Comparison of ENCODE assay signal across 11 cellular contexts in the genomic region with DNA sequence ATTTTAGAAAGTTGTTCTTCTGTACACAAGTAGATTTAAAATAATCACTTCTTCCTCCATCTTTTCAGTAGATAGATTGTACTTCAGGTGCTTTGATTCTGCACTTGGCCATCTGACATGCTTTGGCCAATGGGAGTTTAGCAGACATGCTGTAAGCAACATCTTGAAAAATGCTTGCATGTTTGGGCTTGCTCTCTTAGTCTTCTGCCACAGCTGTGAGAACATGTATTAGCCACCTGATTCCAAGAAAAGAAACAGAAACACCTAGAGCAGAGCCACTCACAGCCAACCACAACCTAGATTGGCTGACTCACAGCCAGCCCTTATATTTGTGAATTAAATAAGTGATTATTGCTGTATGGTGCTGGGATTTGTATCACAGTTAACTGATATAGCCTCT.
DNase-seq lines count a peak whose midpoint lies in the region; ATAC-seq, FAIRE-seq and TF ChIP-seq lines count a peak whose summit lies in the region.
"Had no signal": no experiment of that assay in that cellular context is flagged by ENCODE, and none has a peak within 500 bp of the region (broad histone marks: within the 10 kb centered on the region; RNA-seq: fewer than 3 reads in every experiment).

No MANE protein-coding gene starts in this region.

- no peaks in the 10 kb centered on the region for H3K4me1 ChIP-seq in endodermal cell (ENCODE audit: control insufficient read depth, insufficient read depth, low read length)

- no peak overlapping the region for H3K27ac ChIP-seq in endodermal cell (ENCODE audit: low read depth, low read length)

- no peak overlapping the region for H3K9ac ChIP-seq in endodermal cell (ENCODE audit: extremely low read depth, low read length, poor library complexity, severe bottlenecking)

- no peaks in the 10 kb centered on the region for H3K9me3 ChIP-seq in endodermal cell (ENCODE audit: control insufficient read depth, low read length)

- H3K4me3 ChIP-seq in endodermal cell (ENCODE audit: low read length) = no peak overlapping the region

- H3K36me3 Mint-ChIP-seq in activated naive CD8-positive, alpha-beta T cell treated with anti-CD3 and anti-CD28 coated beads for 36 hours = no peaks in the 10 kb centered on the region
- H3K36me3 Mint-ChIP-seq in endodermal cell (ENCODE audit: low read depth) = no peaks in the 10 kb centered on the region
- H3K36me3 Mint-ChIP-seq in stimulated activated naive B cell treated with anti-CD40 and anti-IgM and Interleukin-4, amounts not matched to agents 10 μg/mL and 1 μg/mL and 100 μg/mL, for 72 hours = no peaks in the 10 kb centered on the region
- H3K36me3 Mint-ChIP-seq: stimulated activated memory B cell treated with anti-CD40 and anti-IgM and Interleukin-4, amounts not matched to agents 10 μg/mL and 1 μg/mL and 100 μg/mL, for 72 hours had no signal

- FAIRE-seq in urothelium cell line (lab: Jason Lieb, UNC) = no peak

- peak; percentile 89 for ATAC-seq in GM18873 (IDR thresholded peaks at IDR 0.05; ENCODE audit: low FRiP score, unreplicated experiment)
- ATAC-seq in GM21515 (IDR thresholded peaks at IDR 0.05; ENCODE audit: unreplicated experiment) = peak; percentile 96
- peak; percentile 83 for ATAC-seq in HG03139 (IDR thresholded peaks at IDR 0.05; ENCODE audit: unreplicated experiment)
- no peak for ATAC-seq in stimulated activated naive B cell treated with anti-CD40 and anti-IgM and Interleukin-4, amounts not matched to agents 10 μg/mL and 1 μg/mL and 100 μg/mL, for 72 hours (replicated peaks)
- ATAC-seq: stimulated activated memory B cell treated with anti-CD40 and anti-IgM and Interleukin-4, amounts not matched to agents 10 μg/mL and 1 μg/mL and 100 μg/mL, for 72 hours had no signal

- H3K4me3 Mint-ChIP-seq in activated naive CD8-positive, alpha-beta T cell treated with anti-CD3 and anti-CD28 coated beads for 36 hours = no peak overlapping the region
- H3K4me3 Mint-ChIP-seq in endodermal cell = no peak overlapping the region
- H3K4me3 Mint-ChIP-seq in stimulated activated naive B cell treated with anti-CD40 and anti-IgM and Interleukin-4, amounts not matched to agents 10 μg/mL and 1 μg/mL and 100 μg/mL, for 72 hours = no peak overlapping the region
- H3K4me3 Mint-ChIP-seq: stimulated activated memory B cell treated with anti-CD40 and anti-IgM and Interleukin-4, amounts not matched to agents 10 μg/mL and 1 μg/mL and 100 μg/mL, for 72 hours had no signal

- no peaks in the 10 kb centered on the region for H3K27me3 ChIP-seq in endodermal cell (ENCODE audit: control insufficient read depth, insufficient read depth, low read length, poor library complexity, severe bottlenecking)

- peak; percentile 8 for DNase-seq in activated naive CD8-positive, alpha-beta T cell treated with anti-CD3 and anti-CD28 coated beads for 36 hours
- DNase-seq in endodermal cell (no peak), DMS79 treated with DMSO at 0.1 percent for 48 hours (lab: John Stamatoyannopoulos, UW) (no peak), urothelium cell line (ENCODE audit: low spot score) (no peak)
- DNase-seq in stimulated activated naive B cell treated with anti-CD40 and anti-IgM and Interleukin-4, amounts not matched to agents 10 μg/mL and 1 μg/mL and 100 μg/mL, for 72 hours = no peak
- DNase-seq: anterior cingulate cortex, T1000 had no signal

- H3K27me3 Mint-ChIP-seq in activated naive CD8-positive, alpha-beta T cell treated with anti-CD3 and anti-CD28 coated beads for 36 hours = peaks cover 11% of the 10 kb centered on the region
- no peaks in the 10 kb centered on the region for H3K27me3 Mint-ChIP-seq in endodermal cell (ENCODE audit: insufficient read depth)
- H3K27me3 Mint-ChIP-seq in stimulated activated naive B cell treated with anti-CD40 and anti-IgM and Interleukin-4, amounts not matched to agents 10 μg/mL and 1 μg/mL and 100 μg/mL, for 72 hours = peaks cover 0 to 7% of the 10 kb centered on the region in 2 donors

- no peak overlapping the region for H3K27ac Mint-ChIP-seq in activated naive CD8-positive, alpha-beta T cell treated with anti-CD3 and anti-CD28 coated beads for 36 hours
- no peak overlapping the region for H3K27ac Mint-ChIP-seq in endodermal cell
- no peak overlapping the region for H3K27ac Mint-ChIP-seq in stimulated activated naive B cell treated with anti-CD40 and anti-IgM and Interleukin-4, amounts not matched to agents 10 μg/mL and 1 μg/mL and 100 μg/mL, for 72 hours
- H3K27ac Mint-ChIP-seq: stimulated activated memory B cell treated with anti-CD40 and anti-IgM and Interleukin-4, amounts not matched to agents 10 μg/mL and 1 μg/mL and 100 μg/mL, for 72 hours had no signal

- peaks cover 6% of the 10 kb centered on the region for H3K4me1 Mint-ChIP-seq in activated naive CD8-positive, alpha-beta T cell treated with anti-CD3 and anti-CD28 coated beads for 36 hours
- H3K4me1 Mint-ChIP-seq in endodermal cell = peaks cover 12% of the 10 kb centered on the region
- no peaks in the 10 kb centered on the region for H3K4me1 Mint-ChIP-seq in stimulated activated naive B cell treated with anti-CD40 and anti-IgM and Interleukin-4, amounts not matched to agents 10 μg/mL and 1 μg/mL and 100 μg/mL, for 72 hours
- H3K4me1 Mint-ChIP-seq: stimulated activated memory B cell treated with anti-CD40 and anti-IgM and Interleukin-4, amounts not matched to agents 10 μg/mL and 1 μg/mL and 100 μg/mL, for 72 hours had no signal

- TF ChIP-seq CTCF in endodermal cell (conservative IDR thresholded peaks at IDR 0.05) = no peak

- no peaks in the 10 kb centered on the region for H3K36me3 ChIP-seq in endodermal cell (ENCODE audit: control insufficient read depth, insufficient read depth, low read length)

- no peaks in the 10 kb centered on the region for H3K9me3 Mint-ChIP-seq in activated naive CD8-positive, alpha-beta T cell treated with anti-CD3 and anti-CD28 coated beads for 36 hours
- peaks cover 10% of the 10 kb centered on the region for H3K9me3 Mint-ChIP-seq in endodermal cell
- peaks cover 0 to 1% of the 10 kb centered on the region in 2 donors for H3K9me3 Mint-ChIP-seq in stimulated activated naive B cell treated with anti-CD40 and anti-IgM and Interleukin-4, amounts not matched to agents 10 μg/mL and 1 μg/mL and 100 μg/mL, for 72 hours
- H3K9me3 Mint-ChIP-seq: stimulated activated memory B cell treated with anti-CD40 and anti-IgM and Interleukin-4, amounts not matched to agents 10 μg/mL and 1 μg/mL and 100 μg/mL, for 72 hours had no signal

Comparison
In these comparisons a context has a peak if more than half of its experiments do, and no peak if none do; other contexts are left out.
1. ATAC-seq: peak in GM18873 (single experiment), GM21515 (single experiment) and HG03139 (single experiment); none in stimulated activated naive B cell treated with anti-CD40 and anti-IgM and Interleukin-4, amounts not matched to agents 10 μg/mL and 1 μg/mL and 100 μg/mL, for 72 hours (0 of 2).